ENCODE assay signal across 1 cellular context in genomic region chr9:128554155-128554862, GRCh38.
TF ChIP-seq lines count a peak whose summit lies in the region.

No MANE protein-coding gene starts in this region.

TF ChIP-seq in H1, 55 proteins besides CTCF, POLR2A, EP300 and RAD21 (continued from another document):
- TF ChIP-seq, protein P1, sequence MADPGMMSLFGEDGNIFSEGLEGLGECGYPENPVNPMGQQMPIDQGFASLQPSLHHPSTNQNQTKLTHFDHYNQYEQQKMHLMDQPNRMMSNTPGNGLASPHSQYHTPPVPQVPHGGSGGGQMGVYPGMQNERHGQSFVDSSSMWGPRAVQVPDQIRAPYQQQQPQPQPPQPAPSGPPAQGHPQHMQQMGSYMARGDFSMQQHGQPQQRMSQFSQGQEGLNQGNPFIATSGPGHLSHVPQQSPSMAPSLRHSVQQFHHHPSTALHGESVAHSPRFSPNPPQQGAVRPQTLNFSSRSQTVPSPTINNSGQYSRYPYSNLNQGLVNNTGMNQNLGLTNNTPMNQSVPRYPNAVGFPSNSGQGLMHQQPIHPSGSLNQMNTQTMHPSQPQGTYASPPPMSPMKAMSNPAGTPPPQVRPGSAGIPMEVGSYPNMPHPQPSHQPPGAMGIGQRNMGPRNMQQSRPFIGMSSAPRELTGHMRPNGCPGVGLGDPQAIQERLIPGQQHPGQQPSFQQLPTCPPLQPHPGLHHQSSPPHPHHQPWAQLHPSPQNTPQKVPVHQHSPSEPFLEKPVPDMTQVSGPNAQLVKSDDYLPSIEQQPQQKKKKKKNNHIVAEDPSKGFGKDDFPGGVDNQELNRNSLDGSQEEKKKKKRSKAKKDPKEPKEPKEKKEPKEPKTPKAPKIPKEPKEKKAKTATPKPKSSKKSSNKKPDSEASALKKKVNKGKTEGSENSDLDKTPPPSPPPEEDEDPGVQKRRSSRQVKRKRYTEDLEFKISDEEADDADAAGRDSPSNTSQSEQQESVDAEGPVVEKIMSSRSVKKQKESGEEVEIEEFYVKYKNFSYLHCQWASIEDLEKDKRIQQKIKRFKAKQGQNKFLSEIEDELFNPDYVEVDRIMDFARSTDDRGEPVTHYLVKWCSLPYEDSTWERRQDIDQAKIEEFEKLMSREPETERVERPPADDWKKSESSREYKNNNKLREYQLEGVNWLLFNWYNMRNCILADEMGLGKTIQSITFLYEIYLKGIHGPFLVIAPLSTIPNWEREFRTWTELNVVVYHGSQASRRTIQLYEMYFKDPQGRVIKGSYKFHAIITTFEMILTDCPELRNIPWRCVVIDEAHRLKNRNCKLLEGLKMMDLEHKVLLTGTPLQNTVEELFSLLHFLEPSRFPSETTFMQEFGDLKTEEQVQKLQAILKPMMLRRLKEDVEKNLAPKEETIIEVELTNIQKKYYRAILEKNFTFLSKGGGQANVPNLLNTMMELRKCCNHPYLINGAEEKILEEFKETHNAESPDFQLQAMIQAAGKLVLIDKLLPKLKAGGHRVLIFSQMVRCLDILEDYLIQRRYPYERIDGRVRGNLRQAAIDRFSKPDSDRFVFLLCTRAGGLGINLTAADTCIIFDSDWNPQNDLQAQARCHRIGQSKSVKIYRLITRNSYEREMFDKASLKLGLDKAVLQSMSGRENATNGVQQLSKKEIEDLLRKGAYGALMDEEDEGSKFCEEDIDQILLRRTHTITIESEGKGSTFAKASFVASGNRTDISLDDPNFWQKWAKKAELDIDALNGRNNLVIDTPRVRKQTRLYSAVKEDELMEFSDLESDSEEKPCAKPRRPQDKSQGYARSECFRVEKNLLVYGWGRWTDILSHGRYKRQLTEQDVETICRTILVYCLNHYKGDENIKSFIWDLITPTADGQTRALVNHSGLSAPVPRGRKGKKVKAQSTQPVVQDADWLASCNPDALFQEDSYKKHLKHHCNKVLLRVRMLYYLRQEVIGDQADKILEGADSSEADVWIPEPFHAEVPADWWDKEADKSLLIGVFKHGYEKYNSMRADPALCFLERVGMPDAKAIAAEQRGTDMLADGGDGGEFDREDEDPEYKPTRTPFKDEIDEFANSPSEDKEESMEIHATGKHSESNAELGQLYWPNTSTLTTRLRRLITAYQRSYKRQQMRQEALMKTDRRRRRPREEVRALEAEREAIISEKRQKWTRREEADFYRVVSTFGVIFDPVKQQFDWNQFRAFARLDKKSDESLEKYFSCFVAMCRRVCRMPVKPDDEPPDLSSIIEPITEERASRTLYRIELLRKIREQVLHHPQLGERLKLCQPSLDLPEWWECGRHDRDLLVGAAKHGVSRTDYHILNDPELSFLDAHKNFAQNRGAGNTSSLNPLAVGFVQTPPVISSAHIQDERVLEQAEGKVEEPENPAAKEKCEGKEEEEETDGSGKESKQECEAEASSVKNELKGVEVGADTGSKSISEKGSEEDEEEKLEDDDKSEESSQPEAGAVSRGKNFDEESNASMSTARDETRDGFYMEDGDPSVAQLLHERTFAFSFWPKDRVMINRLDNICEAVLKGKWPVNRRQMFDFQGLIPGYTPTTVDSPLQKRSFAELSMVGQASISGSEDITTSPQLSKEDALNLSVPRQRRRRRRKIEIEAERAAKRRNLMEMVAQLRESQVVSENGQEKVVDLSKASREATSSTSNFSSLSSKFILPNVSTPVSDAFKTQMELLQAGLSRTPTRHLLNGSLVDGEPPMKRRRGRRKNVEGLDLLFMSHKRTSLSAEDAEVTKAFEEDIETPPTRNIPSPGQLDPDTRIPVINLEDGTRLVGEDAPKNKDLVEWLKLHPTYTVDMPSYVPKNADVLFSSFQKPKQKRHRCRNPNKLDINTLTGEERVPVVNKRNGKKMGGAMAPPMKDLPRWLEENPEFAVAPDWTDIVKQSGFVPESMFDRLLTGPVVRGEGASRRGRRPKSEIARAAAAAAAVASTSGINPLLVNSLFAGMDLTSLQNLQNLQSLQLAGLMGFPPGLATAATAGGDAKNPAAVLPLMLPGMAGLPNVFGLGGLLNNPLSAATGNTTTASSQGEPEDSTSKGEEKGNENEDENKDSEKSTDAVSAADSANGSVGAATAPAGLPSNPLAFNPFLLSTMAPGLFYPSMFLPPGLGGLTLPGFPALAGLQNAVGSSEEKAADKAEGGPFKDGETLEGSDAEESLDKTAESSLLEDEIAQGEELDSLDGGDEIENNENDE (IDR thresholded peaks at IDR 0.05; ENCODE audit: insufficient replicate concordance, low read length), result no peak
- TF ChIP-seq CREB1 (IDR thresholded peaks at IDR 0.05) (peak; percentile 52; the same call in 1 of the 2 replicates), GABPA (IDR thresholded peaks at IDR 0.05; ENCODE audit: borderline replicate concordance, insufficient read depth, low read length) (peak; percentile 40; the same call in 1 of the 2 replicates), KDM5A (IDR thresholded peaks at IDR 0.05; ENCODE audit: low read length) (no peak), NANOG (IDR thresholded peaks at IDR 0.05; ENCODE audit: insufficient read depth, low read depth, low read length, poor library complexity, severe bottlenecking) (no peak), CBX8 (IDR thresholded peaks at IDR 0.05; ENCODE audit: borderline replicate concordance, low read depth, low read length) (no peak), TBP (IDR thresholded peaks at IDR 0.05; ENCODE audit: low read depth, low read length) (no peak), TEAD4 (IDR thresholded peaks at IDR 0.05; ENCODE audit: low read depth, low read length) (peak; percentile 98), MAFK (IDR thresholded peaks at IDR 0.05; ENCODE audit: low read depth, low read length) (peak; percentile 25; the same call in 1 of the 2 replicates), TAF7 (optimal IDR thresholded peaks at IDR 0.05; ENCODE audit: borderline replicate concordance, low read depth, low read length) (no peak), SIN3A (conservative IDR thresholded peaks at IDR 0.05 in 1 of 2, IDR thresholded peaks at IDR 0.05 in 1 of 2; ENCODE audit: low read depth in 1 of 2, low read length in 2 of 2) (peak; percentile 49 to 72; a peak in 1 of 4 replicates), BCL11A (IDR thresholded peaks at IDR 0.05; ENCODE audit: low read depth in 2 of 2, low read length in 2 of 2) (no peak), SAP30 (IDR thresholded peaks at IDR 0.05; ENCODE audit: insufficient read depth, insufficient replicate concordance, low read length) (no peak), SRF (IDR thresholded peaks at IDR 0.05; ENCODE audit: low read depth, low read length) (no peak), KDM4A (IDR thresholded peaks at IDR 0.05; ENCODE audit: low read depth, low read length, severe bottlenecking) (no peak), JUN (IDR thresholded peaks at IDR 0.05; ENCODE audit: low read depth, low read length) (no peak), ASH2L (IDR thresholded peaks at IDR 0.05; ENCODE audit: low read length) (peak; percentile 52), SP4 (IDR thresholded peaks at IDR 0.05; ENCODE audit: low read length) (no peak), SIRT6 (IDR thresholded peaks at IDR 0.05; ENCODE audit: low read length) (no peak), KDM1A (IDR thresholded peaks at IDR 0.05; ENCODE audit: borderline replicate concordance, low read length) (no peak), RBBP5 (IDR thresholded peaks at IDR 0.05; ENCODE audit: borderline replicate concordance, low read depth, low read length) (no peak), POLR2AphosphoS5 (IDR thresholded peaks at IDR 0.05; ENCODE audit: low read depth, low read length) (peak; percentile 75), JUND (IDR thresholded peaks at IDR 0.05; ENCODE audit: low read length) (no peak), SIX5 (IDR thresholded peaks at IDR 0.05; ENCODE audit: low read depth, low read length) (no peak), NRF1 (IDR thresholded peaks at IDR 0.05; ENCODE audit: low read depth, low read length) (no peak), TCF12 (IDR thresholded peaks at IDR 0.05; ENCODE audit: low read depth, low read length) (0 out of 2 replicates have a peak, but pooled peaks have one; percentile 65), CBX5 (IDR thresholded peaks at IDR 0.05; ENCODE audit: low read depth, low read length) (no peak), YY1 (IDR thresholded peaks at IDR 0.05; ENCODE audit: low read depth, low read length) (0 out of 2 replicates have a peak, but pooled peaks have one; percentile 48), CHD1 (IDR thresholded peaks at IDR 0.05; ENCODE audit: low read depth, low read length) (no peak), SUZ12 (IDR thresholded peaks at IDR 0.05; ENCODE audit: low read length) (no peak), E2F6 (IDR thresholded peaks at IDR 0.05) (no peak), SP1 (IDR thresholded peaks at IDR 0.05; ENCODE audit: low read depth, low read length) (peak; percentile 50; the same call in 1 of the 2 replicates), TAF1 (IDR thresholded peaks at IDR 0.05; ENCODE audit: low read depth, low read length) (0 out of 2 replicates have a peak, but pooled peaks have one; percentile 52)
- TF ChIP-seq, protein P2, sequence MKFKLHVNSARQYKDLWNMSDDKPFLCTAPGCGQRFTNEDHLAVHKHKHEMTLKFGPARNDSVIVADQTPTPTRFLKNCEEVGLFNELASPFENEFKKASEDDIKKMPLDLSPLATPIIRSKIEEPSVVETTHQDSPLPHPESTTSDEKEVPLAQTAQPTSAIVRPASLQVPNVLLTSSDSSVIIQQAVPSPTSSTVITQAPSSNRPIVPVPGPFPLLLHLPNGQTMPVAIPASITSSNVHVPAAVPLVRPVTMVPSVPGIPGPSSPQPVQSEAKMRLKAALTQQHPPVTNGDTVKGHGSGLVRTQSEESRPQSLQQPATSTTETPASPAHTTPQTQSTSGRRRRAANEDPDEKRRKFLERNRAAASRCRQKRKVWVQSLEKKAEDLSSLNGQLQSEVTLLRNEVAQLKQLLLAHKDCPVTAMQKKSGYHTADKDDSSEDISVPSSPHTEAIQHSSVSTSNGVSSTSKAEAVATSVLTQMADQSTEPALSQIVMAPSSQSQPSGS (IDR thresholded peaks at IDR 0.05; ENCODE audit: low read length), result no peak
